23 cellular contexts compared by ENCODE assay signal in the genomic region with DNA sequence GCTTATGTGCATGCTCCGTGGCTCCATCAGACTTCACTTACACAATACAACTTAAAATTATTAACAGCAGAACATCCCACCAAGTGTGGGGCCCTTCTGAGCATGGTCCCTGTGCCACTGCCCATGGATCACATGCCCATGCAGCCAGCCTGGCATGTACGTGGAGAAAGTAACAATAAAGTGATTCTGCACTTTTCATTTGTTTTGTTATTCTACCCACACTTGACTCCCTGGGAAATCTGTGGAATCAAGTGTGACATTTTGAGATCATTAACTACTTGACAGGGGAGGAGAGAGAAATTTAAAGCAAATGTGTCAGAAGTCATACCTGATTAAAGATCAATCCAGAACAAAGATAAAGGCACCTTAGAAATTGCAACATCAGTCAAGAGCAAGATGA.
"Had no signal": no experiment of that assay in that cellular context is flagged by ENCODE, and none has a peak within 500 bp of the region (broad histone marks: within the 10 kb centered on the region; RNA-seq: fewer than 3 reads in every experiment).

No MANE protein-coding gene starts in this region.

- H3K9ac ChIP-seq: parathyroid adenoma had no signal

- H3K36me3 ChIP-seq: breast epithelium, gastroesophageal sphincter, heart left ventricle, left lung, thoracic aorta had no signal

- H3K9me3 Mint-ChIP-seq: activated T-cell treated with anti-CD3 and anti-CD28 coated beads, Interleukin-2, amount 50 U/mL, for 24 hours had no signal

- H3K27me3 ChIP-seq: breast epithelium, gastroesophageal sphincter, heart left ventricle, left lung had no signal

- H3K4me3 ChIP-seq: breast epithelium, coronary artery, gastroesophageal sphincter, heart left ventricle, left lung, lung, thoracic aorta had no signal

- H3K9me3 ChIP-seq: gastroesophageal sphincter, left lung, thoracic aorta had no signal

- H3K27ac ChIP-seq: breast epithelium, coronary artery, left lung, parathyroid adenoma, thoracic aorta had no signal

- DNase-seq: activated CD4-positive, alpha-beta T cell treated with anti-CD3 and anti-CD28 coated beads for 1 hour; activated CD8-positive, alpha-beta memory T cell treated with anti-CD3 and anti-CD28 coated beads for 24 hours; activated CD8-positive, alpha-beta memory T cell treated with anti-CD3 and anti-CD28 coated beads, Interleukin-2, amount 50 U/mL, for 4 hours; activated naive CD4-positive, alpha-beta T cell treated with Interleukin-2 at 50 U/mL for 16 hours; activated naive CD8-positive, alpha-beta T cell treated with anti-CD3 and anti-CD28 coated beads for 36 hours; activated T-cell treated with anti-CD3 and anti-CD28 coated beads, Interleukin-2, amount 50 U/mL, for 24 hours; heart left ventricle; left lung; naive thymus-derived CD8-positive, alpha-beta T cell; small intestine; stimulated activated CD4-positive, alpha-beta T cell treated with anti-CD3 and anti-CD28 coated beads, Interleukin-2, amount 100 ng/mL, for 24 hours; T-helper 1 cell had no signal

- H3K4me3 Mint-ChIP-seq: activated naive CD8-positive, alpha-beta T cell treated with anti-CD3 and anti-CD28 coated beads for 36 hours; activated T-cell treated with anti-CD3 and anti-CD28 coated beads, Interleukin-2, amount 50 U/mL, for 24 hours; central memory CD8-positive, alpha-beta T cell; mesothelial cell of epicardium; naive thymus-derived CD8-positive, alpha-beta T cell; stimulated activated effector memory CD8-positive, alpha-beta T cell treated with anti-CD3 and anti-CD28 coated beads, Interleukin-12 subunit alpha, Interleukin-12 subunit beta, amount 100 ng/mL, for 72 hours; type B pancreatic cell had no signal

- H3K27me3 Mint-ChIP-seq: type B pancreatic cell had no signal

- ATAC-seq: heart left ventricle; naive thymus-derived CD8-positive, alpha-beta T cell; sciatic nerve; stimulated activated effector memory CD8-positive, alpha-beta T cell treated with anti-CD3 and anti-CD28 coated beads, Interleukin-12 subunit alpha, Interleukin-12 subunit beta, amount 100 ng/mL, for 72 hours had no signal

- H3K4me1 Mint-ChIP-seq: central memory CD8-positive, alpha-beta T cell; naive thymus-derived CD8-positive, alpha-beta T cell; stimulated activated effector memory CD8-positive, alpha-beta T cell treated with anti-CD3 and anti-CD28 coated beads, Interleukin-12 subunit alpha, Interleukin-12 subunit beta, amount 100 ng/mL, for 72 hours had no signal

- H3K4me1 ChIP-seq: breast epithelium, heart left ventricle, left lung, parathyroid adenoma had no signal

- H3K27ac Mint-ChIP-seq: activated naive CD8-positive, alpha-beta T cell treated with anti-CD3 and anti-CD28 coated beads for 36 hours; activated T-cell treated with anti-CD3 and anti-CD28 coated beads, Interleukin-2, amount 50 U/mL, for 24 hours; mesothelial cell of epicardium; naive thymus-derived CD8-positive, alpha-beta T cell; stimulated activated effector memory CD8-positive, alpha-beta T cell treated with anti-CD3 and anti-CD28 coated beads, Interleukin-12 subunit alpha, Interleukin-12 subunit beta, amount 100 ng/mL, for 72 hours; type B pancreatic cell had no signal

- H3K36me3 Mint-ChIP-seq: activated naive CD8-positive, alpha-beta T cell treated with anti-CD3 and anti-CD28 coated beads for 36 hours; mesothelial cell of epicardium; stimulated activated effector memory CD8-positive, alpha-beta T cell treated with anti-CD3 and anti-CD28 coated beads, Interleukin-12 subunit alpha, Interleukin-12 subunit beta, amount 100 ng/mL, for 72 hours had no signal
